In the genomic region with DNA sequence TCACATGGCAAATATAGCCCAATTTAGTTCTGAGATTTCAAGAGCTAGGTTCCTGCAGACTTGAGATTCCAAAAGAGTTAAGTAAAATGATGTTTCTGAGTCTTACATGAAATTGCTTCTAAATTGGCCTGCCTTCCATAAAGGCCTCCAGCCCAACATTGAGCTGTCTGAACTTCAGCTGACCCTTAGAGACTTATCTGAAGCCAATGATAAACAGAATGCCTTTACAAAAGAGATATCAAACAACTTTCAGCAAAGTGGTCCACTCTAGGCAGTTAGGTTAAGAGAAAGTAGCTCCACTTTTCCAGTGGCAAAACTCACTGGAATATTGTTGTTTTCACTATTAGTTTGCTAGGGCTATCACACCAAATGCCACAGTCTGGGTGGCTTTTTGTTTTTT, we compare ENCODE assay signal across 15 cellular contexts. TPM values are rescaled to one million over a fixed set of nuclear protein-coding genes. Genes with fewer than 3 reads are reported as not detected.
DNase-seq lines count a peak whose midpoint lies in the region; ATAC-seq and TF ChIP-seq lines count a peak whose summit lies in the region.
"Had no signal": no experiment of that assay in that cellular context is flagged by ENCODE, and none has a peak within 500 bp of the region (broad histone marks: within the 10 kb centered on the region; RNA-seq: fewer than 3 reads in every experiment).

No MANE protein-coding gene starts in this region.

- no peak for TF ChIP-seq POLR2A in esophagus squamous epithelium (IDR thresholded peaks at IDR 0.05)

- H3K4me1 Mint-ChIP-seq in natural killer cell = peaks cover 18 to 20% of the 10 kb centered on the region in 2 donors

- DNase-seq in cardiac muscle cell (ENCODE audit: low read depth in 1 of 2, low spot score in 1 of 2) = peak; percentile 16 to 49
- DNase-seq in heart right ventricle = no peak
- DNase-seq in esophagus squamous epithelium (lab: John Stamatoyannopoulos, UW) = no peak
- DNase-seq in natural killer cell = no peak
- no peak for DNase-seq in MM.1S
- DNase-seq in mucosa of gallbladder (ENCODE audit: low spot score) = no peak
- no peak for DNase-seq in activated gamma-delta T cell treated with Interleukin-2 at 50 U/mL for 16 hours
- DNase-seq: 8988T; CD4-positive, alpha-beta memory T cell; DMS79 treated with DMSO at 0.1 percent for 48 hours; GF-D8; H9 had no signal

- no peak overlapping the region for H3K4me2 ChIP-seq in MM.1S (ENCODE audit: low read depth, low read length)
- H3K4me2 ChIP-seq: BLaER1 had no signal

- H3K27me3 ChIP-seq in cardiac muscle cell (peaks cover 15% of the 10 kb centered on the region), heart right ventricle (no peaks in the 10 kb centered on the region), esophagus squamous epithelium (no peaks in the 10 kb centered on the region), MM.1S (replicated peaks; ENCODE audit: insufficient read depth, low read length) (no peaks in the 10 kb centered on the region)
- H3K27me3 ChIP-seq: BLaER1 had no signal

- H3K9me3 ChIP-seq in cardiac muscle cell (ENCODE audit: low read depth) = no peaks in the 10 kb centered on the region
- no peaks in the 10 kb centered on the region for H3K9me3 ChIP-seq in heart right ventricle
- H3K9me3 ChIP-seq in esophagus squamous epithelium = no peaks in the 10 kb centered on the region
- no peaks in the 10 kb centered on the region for H3K9me3 ChIP-seq in MM.1S (replicated peaks; ENCODE audit: insufficient read depth, low read length)
- H3K9me3 ChIP-seq: BLaER1 had no signal

- H4K20me1 ChIP-seq in MM.1S (ENCODE audit: insufficient read depth, low read length) = no peaks in the 10 kb centered on the region
- H4K20me1 ChIP-seq: BLaER1 had no signal

- H3K9me3 Mint-ChIP-seq in natural killer cell = no peaks in the 10 kb centered on the region
- H3K9me3 Mint-ChIP-seq: CD4-positive, alpha-beta memory T cell; H9 had no signal

- intact Hi-C loops in heart right ventricle (cut with DNase I) (loop anchor here in 5 of 10 donors (5.0 to 10.0 kb wide), 4 partner anchors 126 to 554 kb away; a partner anchor contains a TSS), esophagus squamous epithelium (cut with DNase I) (no loop called here), natural killer cell (cut with micrococcal nuclease) (loop anchor here (10.0 kb wide), 1 partner anchor 936 kb away; no protein-coding TSS in a partner anchor)

- no peaks in the 10 kb centered on the region for H3K79me2 ChIP-seq in MM.1S (ENCODE audit: low read length)

- no peak overlapping the region for H3K4me3 ChIP-seq in cardiac muscle cell
- H3K4me3 ChIP-seq in heart right ventricle = no peak overlapping the region
- H3K4me3 ChIP-seq in esophagus squamous epithelium = no peak overlapping the region
- H3K4me3 ChIP-seq in MM.1S (ENCODE audit: low read length) = no peak overlapping the region
- H3K4me3 ChIP-seq: BLaER1 had no signal

- TF ChIP-seq CTCF in cardiac muscle cell (IDR thresholded peaks at IDR 0.05; ENCODE audit: low read depth, low read length) (no peak), heart right ventricle (IDR thresholded peaks at IDR 0.05) (no peak), esophagus squamous epithelium (IDR thresholded peaks at IDR 0.05) (no peak), natural killer cell (IDR thresholded peaks at IDR 0.05) (no peak), MM.1S (IDR thresholded peaks at IDR 0.05; ENCODE audit: low read length) (no peak)

- H3F3A ChIP-seq in MM.1S (ENCODE audit: insufficient read depth, low read length) = no peaks in the 10 kb centered on the region

- peaks cover 18% of the 10 kb centered on the region for H3K4me1 ChIP-seq in cardiac muscle cell (ENCODE audit: low read depth)
- peaks cover 0 to 4% (median 3%) of the 10 kb centered on the region in 9 donors for H3K4me1 ChIP-seq in heart right ventricle
- H3K4me1 ChIP-seq in esophagus squamous epithelium = peaks cover under 1 to 9% (median 3%) of the 10 kb centered on the region in 3 donors
- H3K4me1 ChIP-seq in MM.1S (ENCODE audit: low read length) = no peaks in the 10 kb centered on the region

- no peaks in the 10 kb centered on the region for H3K36me3 ChIP-seq in cardiac muscle cell
- no peaks in the 10 kb centered on the region for H3K36me3 ChIP-seq in heart right ventricle
- no peaks in the 10 kb centered on the region for H3K36me3 ChIP-seq in esophagus squamous epithelium
- H3K36me3 ChIP-seq in MM.1S (replicated peaks; ENCODE audit: insufficient read depth, low read length) = no peaks in the 10 kb centered on the region
- H3K36me3 ChIP-seq: BLaER1 had no signal

- H2AFZ ChIP-seq in MM.1S (ENCODE audit: low read length) = no peak overlapping the region

- ATAC-seq in heart right ventricle = no peak
- ATAC-seq in natural killer cell = no peak
- ATAC-seq in HG03196 (IDR thresholded peaks at IDR 0.05; ENCODE audit: unreplicated experiment) = no peak

- H3K9ac ChIP-seq in MM.1S (ENCODE audit: low read length) = no peak overlapping the region
- H3K9ac ChIP-seq: BLaER1 had no signal

- H3K27me3 Mint-ChIP-seq in natural killer cell (ENCODE audit: low read depth in 2 of 2) = no peaks in the 10 kb centered on the region

- H3K27ac ChIP-seq in cardiac muscle cell (peak overlapping the region; percentile 51), heart right ventricle (no peak overlapping the region), esophagus squamous epithelium (peak overlapping the region in 3 of 4 donors; percentile 13 to 26 (median 16)), MM.1S (ENCODE audit: low read length) (no peak overlapping the region)
- H3K27ac ChIP-seq: BLaER1 had no signal

- H3K27ac Mint-ChIP-seq in natural killer cell = no peak overlapping the region
- H3K27ac Mint-ChIP-seq: CD14-positive monocyte, H9 had no signal

- H3K4me3 Mint-ChIP-seq in natural killer cell = peak overlapping the region; percentile 35
- H3K4me3 Mint-ChIP-seq: CD14-positive monocyte; CD4-positive, alpha-beta memory T cell; H9 had no signal

- no peaks in the 10 kb centered on the region for H3K36me3 Mint-ChIP-seq in natural killer cell
- H3K36me3 Mint-ChIP-seq: CD14-positive monocyte; CD4-positive, alpha-beta memory T cell had no signal

- H3K9me2 ChIP-seq in MM.1S (replicated peaks; ENCODE audit: insufficient read depth, low read length) = no peaks in the 10 kb centered on the region

RNA-seq across cellular contexts. Expression of a gene that starts 6.3 kb away (rescaled TPM):
- total RNA-seq in cardiac muscle cell (17.6 and 28.1 TPM in 2 replicates), heart right ventricle (10 to 100 TPM; 19.9 to 26.5 (median 24.0) TPM), esophagus squamous epithelium (10 to 100 TPM; 19.6 to 31.9 (median 28.0) TPM), natural killer cell (10 to 100 TPM; 67.8 to 82.1 (median 78.9) TPM), mucosa of gallbladder (35.0 TPM)
- polyA plus RNA-seq in cardiac muscle cell (7.7 and 8.9 TPM in 2 replicates), heart right ventricle (1 to 10 TPM; 1.7 to 5.1 TPM)

Comparison
In these comparisons a context has a peak if more than half of its experiments do, and no peak if none do; other contexts are left out.
1. DNase-seq: peak in cardiac muscle cell (2 of 2); none in heart right ventricle (0 of 2), esophagus squamous epithelium (single experiment), natural killer cell (single experiment), MM.1S (single experiment), mucosa of gallbladder (single experiment) and activated gamma-delta T cell treated with Interleukin-2 at 50 U/mL for 16 hours (single experiment).
2. H3K27ac ChIP-seq: peak in cardiac muscle cell (single experiment) and esophagus squamous epithelium (3 of 4); none in heart right ventricle (0 of 10) and MM.1S (single experiment).